In genomic region chrX:154443479-154443910, GRCh38 we compare ENCODE assay signal across 8 cellular contexts. TPM values are rescaled to one million over a fixed set of nuclear protein-coding genes. Genes with fewer than 3 reads are reported as not detected.
DNase-seq lines count a peak whose midpoint lies in the region; ATAC-seq and TF ChIP-seq lines count a peak whose summit lies in the region.

No MANE protein-coding gene starts in this region.

- no peak for ATAC-seq in left colon

- H3K4me3 ChIP-seq in SU-DHL-6 (ENCODE audit: insufficient read depth, low read length, poor library complexity, severe bottlenecking) (peak overlapping the region; percentile 56), skeletal muscle cell (ENCODE audit: low read depth, low read length) (peak overlapping the region; percentile 35)

- intact Hi-C loops in left colon (cut with DNase I, micrococcal nuclease): no loop called here

- DNase-seq in NCI-H748 (lab: John Stamatoyannopoulos, UW; ENCODE audit: unreplicated experiment): peak; percentile 18
- no peak for DNase-seq in NCI-H748 treated with DMSO at 0.1 percent for 48 hours (lab: John Stamatoyannopoulos, UW)
- DNase-seq in glutamatergic neuron: peak; percentile 29
- DNase-seq in skeletal muscle cell (ENCODE audit: low read depth): no peak
- no peak for DNase-seq in NK-92 (lab: John Stamatoyannopoulos, UW; ENCODE audit: unreplicated experiment)
- no peak for DNase-seq in left colon
- no peak for DNase-seq in anterior cingulate cortex (lab: John Stamatoyannopoulos, UW)

- peak overlapping the region; percentile 84 for H3K27ac Mint-ChIP-seq in glutamatergic neuron (ENCODE audit: unreplicated experiment)

- H3K9ac ChIP-seq in SU-DHL-6 (ENCODE audit: low read length): peak overlapping the region; percentile 86

- peak overlapping the region; percentile 67 for H3K4me2 ChIP-seq in SU-DHL-6 (ENCODE audit: low read depth, low read length, poor library complexity, severe bottlenecking)

- H3K27me3 ChIP-seq in SU-DHL-6 (ENCODE audit: low read length): no peaks in the 10 kb centered on the region

- H3K27me3 Mint-ChIP-seq in glutamatergic neuron (ENCODE audit: unreplicated experiment): no peaks in the 10 kb centered on the region

- no peaks in the 10 kb centered on the region for H3K9me3 ChIP-seq in SU-DHL-6 (ENCODE audit: insufficient read depth, low read length)

- H3K4me1 Mint-ChIP-seq in glutamatergic neuron (ENCODE audit: low read depth, unreplicated experiment): peaks cover 2% of the 10 kb centered on the region

- no peak for TF ChIP-seq CTCF in SU-DHL-6 (IDR thresholded peaks at IDR 0.05; ENCODE audit: insufficient read depth, low read length, poor library complexity, severe bottlenecking)
- no peak for TF ChIP-seq CTCF in glutamatergic neuron (IDR thresholded peaks at IDR 0.05; ENCODE audit: partially characterized antibody, unreplicated experiment)

- no peaks in the 10 kb centered on the region for H3K9me2 ChIP-seq in SU-DHL-6 (replicated peaks; ENCODE audit: insufficient read depth, low read length)

- peaks cover 2% of the 10 kb centered on the region for H3K79me2 ChIP-seq in SU-DHL-6 (ENCODE audit: insufficient read depth, low read length)

- H3K36me3 ChIP-seq in SU-DHL-6 (ENCODE audit: low read length): no peaks in the 10 kb centered on the region

- peak overlapping the region; percentile 80 for H3K4me3 Mint-ChIP-seq in glutamatergic neuron (ENCODE audit: unreplicated experiment)

- H3K27ac ChIP-seq in SU-DHL-6 (ENCODE audit: low read depth, low read length): peak overlapping the region; percentile 15; the same call in 1 of the 2 replicates

- H4K20me1 ChIP-seq in SU-DHL-6 (ENCODE audit: low read depth, low read length): no peaks in the 10 kb centered on the region

- 0 out of 2 replicates have a peak, but pooled peaks cover 5% of the 10 kb centered on the region for H3F3A ChIP-seq in SU-DHL-6 (ENCODE audit: insufficient read depth)

- H3K36me3 Mint-ChIP-seq in glutamatergic neuron (ENCODE audit: unreplicated experiment): no peaks in the 10 kb centered on the region

- no peaks in the 10 kb centered on the region for H3K9me3 Mint-ChIP-seq in glutamatergic neuron (ENCODE audit: unreplicated experiment)

- no peak overlapping the region for H2AFZ ChIP-seq in SU-DHL-6 (ENCODE audit: low read depth, low read length, severe bottlenecking)

RNA-seq across cellular contexts. Expression of gene FAM50A, which starts 0.4 kb away (rescaled TPM):
- total RNA-seq in glutamatergic neuron (ENCODE audit: unreplicated experiment): 125 TPM
- total RNA-seq in left colon: 10 to 100 TPM; 44.4 to 56.7 TPM

RNA-seq across cellular contexts. Expression of gene GDI1, which starts 6.5 kb away (rescaled TPM):
- 730 TPM for total RNA-seq in glutamatergic neuron (ENCODE audit: unreplicated experiment)
- total RNA-seq in left colon: 10 to 100 TPM; 63.3 to 65.0 TPM

RNA-seq across cellular contexts. Expression of gene PLXNA3, which starts 14.6 kb away (rescaled TPM):
- total RNA-seq in glutamatergic neuron (ENCODE audit: unreplicated experiment) (458 TPM), left colon (10 to 100 TPM; 48.9 to 68.2 TPM)

RNA-seq across cellular contexts. Expression of gene ATP6AP1, which starts 15.0 kb away (rescaled TPM):
- total RNA-seq in glutamatergic neuron (ENCODE audit: unreplicated experiment) (133 TPM), left colon (100 to 1,000 TPM; 100 to 105 TPM)

RNA-seq across cellular contexts. Expression of gene TAFAZZIN, which starts 32.2 kb away (rescaled TPM):
- total RNA-seq in glutamatergic neuron (ENCODE audit: unreplicated experiment): 40.9 TPM
- total RNA-seq in left colon: 10 to 100 TPM; 28.8 to 40.8 TPM

Comparison
In these comparisons a context has a peak if more than half of its experiments do, and no peak if none do; other contexts are left out.
1. DNase-seq: peak in NCI-H748 (single experiment) and glutamatergic neuron (single experiment); none in NCI-H748 treated with DMSO at 0.1 percent for 48 hours (single experiment), skeletal muscle cell (single experiment), NK-92 (single experiment), left colon (0 of 2) and anterior cingulate cortex (0 of 58).
2. RNA of gene GDI1, which starts 6.5 kb away (total RNA-seq): 730 TPM in glutamatergic neuron (single experiment); 63.3 to 65.0 TPM in left colon; every median in the first group is over 10 times any median in the second.